ENCODE assay signal across 13 cellular contexts in the genomic region with DNA sequence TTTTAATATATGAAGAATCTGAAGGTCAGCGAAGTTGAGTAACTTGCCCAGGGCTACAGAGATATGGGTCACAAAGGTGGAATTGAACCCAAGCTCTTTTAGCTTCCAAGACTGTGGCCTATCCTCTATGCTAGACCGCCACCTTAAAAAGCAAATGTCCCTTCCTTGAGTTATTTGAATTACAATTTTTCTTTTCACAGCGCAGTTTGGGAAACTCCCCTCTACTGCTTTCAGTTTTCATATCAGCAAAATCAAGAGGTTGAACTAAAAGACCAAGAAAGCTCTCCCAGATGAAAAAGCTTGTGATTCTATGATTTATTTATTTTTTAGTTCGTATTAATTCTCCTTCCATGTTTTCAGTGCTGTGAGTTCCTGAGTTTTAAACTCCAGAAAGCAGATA.
DNase-seq lines count a peak whose midpoint lies in the region; ATAC-seq and TF ChIP-seq lines count a peak whose summit lies in the region.
"Had no signal": no experiment of that assay in that cellular context is flagged by ENCODE, and none has a peak within 500 bp of the region (broad histone marks: within the 10 kb centered on the region; RNA-seq: fewer than 3 reads in every experiment).

No MANE protein-coding gene starts in this region.

- no peaks in the 10 kb centered on the region for H3K79me2 ChIP-seq in GM23248 (ENCODE audit: insufficient read depth)

- H3K9ac ChIP-seq in GM23248, result no peak overlapping the region

- H3K4me3 ChIP-seq in thoracic aorta, result no peak overlapping the region
- H3K4me3 ChIP-seq in GM23248, result no peak overlapping the region
- H3K4me3 ChIP-seq: colonic mucosa, MG63 had no signal

- H3K9me2 ChIP-seq in GM23248 (ENCODE audit: insufficient read depth), result no peaks in the 10 kb centered on the region

- DNase-seq in thoracic aorta (ENCODE audit: low spot score) (no peak), GM23248 (no peak), sciatic nerve (ENCODE audit: low spot score) (no peak), dermis blood vessel endothelial cell (no peak)
- DNase-seq: activated CD4-positive, alpha-beta memory T cell treated with anti-CD3 and anti-CD28 coated beads for 36 hours; activated naive CD8-positive, alpha-beta T cell treated with anti-CD3 and anti-CD28 coated beads for 36 hours; colonic mucosa; immature natural killer cell; MG63; NCI-H748 treated with DMSO at 0.1 percent for 48 hours had no signal

- no peak overlapping the region for H3K4me2 ChIP-seq in GM23248 (ENCODE audit: unreplicated experiment)

- H3K36me3 ChIP-seq in thoracic aorta, result no peaks in the 10 kb centered on the region
- no peaks in the 10 kb centered on the region for H3K36me3 ChIP-seq in GM23248 (ENCODE audit: low read depth)
- H3K36me3 ChIP-seq: colonic mucosa, MG63 had no signal

- in situ Hi-C loops in GM23248 (cut with MboI), result no loop called here

- H3F3A ChIP-seq in GM23248 (ENCODE audit: insufficient read depth), result peaks cover 5% of the 10 kb centered on the region; the same call in 1 of the 2 replicates

- no peaks in the 10 kb centered on the region for H4K20me1 ChIP-seq in GM23248 (ENCODE audit: insufficient read depth)

- ATAC-seq in GM19043 (IDR thresholded peaks at IDR 0.05; ENCODE audit: low read depth, unreplicated experiment), result peak; percentile 79
- ATAC-seq in GM21786 (IDR thresholded peaks at IDR 0.05; ENCODE audit: unreplicated experiment), result peak; percentile 90
- peak; percentile 75 for ATAC-seq in HG03175 (IDR thresholded peaks at IDR 0.05; ENCODE audit: unreplicated experiment)
- no peak for ATAC-seq in thoracic aorta (ENCODE audit: insufficient number of reproducible peaks, low FRiP score, low read depth)
- no peak for ATAC-seq in sciatic nerve

- no peak for TF ChIP-seq CTCF in thoracic aorta (IDR thresholded peaks at IDR 0.05)

- no peak overlapping the region for H2AFZ ChIP-seq in GM23248

- intact Hi-C loops in sciatic nerve (cut with DNase I), result no loop called here

- peaks cover 5 to 41% of the 10 kb centered on the region in 2 donors for H3K4me1 ChIP-seq in thoracic aorta (ENCODE audit: control insufficient read depth in 1 of 2, low read depth in 2 of 2)
- H3K4me1 ChIP-seq in GM23248 (ENCODE audit: insufficient read depth), result peaks cover 9% of the 10 kb centered on the region; the same call in 1 of the 2 replicates
- H3K4me1 ChIP-seq: colonic mucosa had no signal

- H3K27ac ChIP-seq in thoracic aorta (peak overlapping the region; percentile 11 to 33), GM23248 (no peak overlapping the region)
- H3K27ac ChIP-seq: colonic mucosa had no signal

- H3K27me3 ChIP-seq in thoracic aorta (replicated peaks; ENCODE audit: insufficient read depth), result no peaks in the 10 kb centered on the region
- 0 out of 2 replicates have a peak, but pooled peaks cover 11% of the 10 kb centered on the region for H3K27me3 ChIP-seq in GM23248 (replicated peaks; ENCODE audit: insufficient read depth)
- H3K27me3 ChIP-seq: colonic mucosa, MG63 had no signal

- H3K9me3 ChIP-seq in thoracic aorta (no peaks in the 10 kb centered on the region), GM23248 (ENCODE audit: low read depth) (no peaks in the 10 kb centered on the region)
- H3K9me3 ChIP-seq: colonic mucosa, MG63 had no signal

- WGBS in GM23248 (ENCODE audit: low coverage in 1 of 2, low lambda C conversion rate in 2 of 2, missing lambda C conversion rate in 2 of 2), 2 experiments, result 81 to 86% methylated on average over 4 of the region's 4 CpGs

Comparison
In these comparisons a context has a peak if more than half of its experiments do, and no peak if none do; other contexts are left out.
1. ATAC-seq: peak in GM19043 (single experiment), GM21786 (single experiment) and HG03175 (single experiment); none in thoracic aorta (single experiment) and sciatic nerve (single experiment).